In genomic region chr17:44948315-44948795, GRCh38 we compare ENCODE assay signal across 8 cellular contexts. TPM values are rescaled to one million over a fixed set of nuclear protein-coding genes. Genes with fewer than 3 reads are reported as not detected.
DNase-seq lines count a peak whose midpoint lies in the region; ATAC-seq and TF ChIP-seq lines count a peak whose summit lies in the region.

No MANE protein-coding gene starts in this region.

- intact Hi-C loops in left ventricle myocardium inferior (cut with micrococcal nuclease) (no loop called here), left ventricle myocardium superior (cut with micrococcal nuclease) (no loop called here), aorta (cut with DNase I) (no loop called here)

- H3K27me3 ChIP-seq in left ventricle myocardium inferior (ENCODE audit: low read depth) (no peaks in the 10 kb centered on the region), aorta (ENCODE audit: control insufficient read depth in 1 of 2, insufficient read depth in 2 of 2, low read length in 1 of 2) (no peaks in the 10 kb centered on the region)

- H3K9me3 Mint-ChIP-seq in brain = no peaks in the 10 kb centered on the region
- H3K9me3 Mint-ChIP-seq in mesothelial cell of epicardium = no peaks in the 10 kb centered on the region

- no peaks in the 10 kb centered on the region for H3K9me3 ChIP-seq in left ventricle myocardium inferior (replicated peaks)
- no peaks in the 10 kb centered on the region for H3K9me3 ChIP-seq in aorta (ENCODE audit: control insufficient read depth, low read length)

- H3K4me1 Mint-ChIP-seq in brain (peaks cover 28% of the 10 kb centered on the region), mesothelial cell of epicardium (peaks cover 13% of the 10 kb centered on the region)

- H3K4me3 Mint-ChIP-seq in brain (peak overlapping the region; percentile 95 to 99 (median 98)), mesothelial cell of epicardium (peak overlapping the region; percentile 95)

- 56 to 64% methylated on average over 7 of the region's 7 CpGs for WGBS in aorta, 2 donors

- H3K27me3 Mint-ChIP-seq in brain (peaks cover 25% of the 10 kb centered on the region), mesothelial cell of epicardium (ENCODE audit: low read depth) (no peaks in the 10 kb centered on the region)

- H3K27ac Mint-ChIP-seq in brain = peak overlapping the region in 4 of 5 experiments; percentile 97 to 98 (median 98)
- H3K27ac Mint-ChIP-seq in mesothelial cell of epicardium = no peak overlapping the region

- peaks cover 15% of the 10 kb centered on the region for H3K4me1 ChIP-seq in left ventricle myocardium inferior
- no peaks in the 10 kb centered on the region for H3K4me1 ChIP-seq in aorta (ENCODE audit: control insufficient read depth in 1 of 2, insufficient read depth in 2 of 2, low read length in 2 of 2)

- no peak for ATAC-seq in left ventricle myocardium superior
- no peak for ATAC-seq in aorta (ENCODE audit: low FRiP score)
- no peak for ATAC-seq in omental fat pad (ENCODE audit: low FRiP score)
- no peak for ATAC-seq in HG02763 (IDR thresholded peaks at IDR 0.05; ENCODE audit: unreplicated experiment)

- H3K36me3 Mint-ChIP-seq in brain = peaks cover 11% of the 10 kb centered on the region
- H3K36me3 Mint-ChIP-seq in mesothelial cell of epicardium = peaks cover 3% of the 10 kb centered on the region

- H3K36me3 ChIP-seq in left ventricle myocardium inferior = no peaks in the 10 kb centered on the region
- no peaks in the 10 kb centered on the region for H3K36me3 ChIP-seq in aorta (ENCODE audit: control insufficient read depth in 1 of 2, insufficient read depth in 2 of 2, low read length in 1 of 2)

- DNase-seq in left ventricle myocardium inferior = no peak
- DNase-seq in left ventricle myocardium superior = no peak
- DNase-seq in mesothelial cell of epicardium (ENCODE audit: low spot score in 2 of 2, unreplicated experiment in 2 of 2) = no peak
- no peak for DNase-seq in aorta
- DNase-seq in omental fat pad (ENCODE audit: low spot score) = no peak
- DNase-seq in C1 segment of cervical spinal cord (lab: John Stamatoyannopoulos, UW) = no peak

- TF ChIP-seq CTCF in left ventricle myocardium inferior (IDR thresholded peaks at IDR 0.05; ENCODE audit: borderline replicate concordance) (no peak), brain (conservative IDR thresholded peaks at IDR 0.05) (no peak), mesothelial cell of epicardium (IDR thresholded peaks at IDR 0.05; ENCODE audit: unreplicated experiment) (no peak), omental fat pad (IDR thresholded peaks at IDR 0.05) (no peak)

- H3K4me3 ChIP-seq in left ventricle myocardium inferior (peak overlapping the region; percentile 69), aorta (ENCODE audit: low read length in 2 of 2) (peak overlapping the region; percentile 27 to 37)

- H3K27ac ChIP-seq in left ventricle myocardium inferior (replicated peaks) = no peak overlapping the region
- H3K27ac ChIP-seq in aorta (ENCODE audit: low read depth in 1 of 2, low read length in 2 of 2) = no peak overlapping the region

RNA-seq across cellular contexts. Expression of gene KIF18B, which starts 0.8 kb away (rescaled TPM):
- 0.49 TPM for total RNA-seq in left ventricle myocardium inferior
- total RNA-seq in left ventricle myocardium superior = 3.2 TPM
- polyA plus RNA-seq in brain (ENCODE audit: insufficient read depth, low read depth, low replicate concordance) = 10.9 TPM
- total RNA-seq in mesothelial cell of epicardium = 19.0 to 20.2 TPM (median 19.2 TPM) in 3 replicates
- total RNA-seq in aorta = 1 to 10 TPM in 1 of 2 donors, under 1 TPM in 1; 0.16 to 1.7 TPM
- polyA plus RNA-seq in aorta = under 1 TPM in 1 of 2 donors, not detected in 1; 0.05 TPM
- total RNA-seq in omental fat pad = under 1 TPM in 1 of 4 donors, not detected in 3; 0.72 TPM

RNA-seq across cellular contexts. Expression of gene C1QL1, which starts 19.7 kb away (rescaled TPM):
- total RNA-seq in left ventricle myocardium inferior (0.74 TPM), left ventricle myocardium superior (15.2 TPM), mesothelial cell of epicardium (2.2 to 3.1 TPM (median 3.0 TPM) in 3 replicates), aorta (1 to 10 TPM in 1 of 2 donors, not detected in 1; 1.3 TPM), omental fat pad (10 to 100 TPM in 2 of 4 donors, 1 to 10 TPM in 1, not detected in 1; 9.2 to 24.2 (median 10.4) TPM)
- polyA plus RNA-seq in brain (ENCODE audit: insufficient read depth, low read depth, low replicate concordance) (47.6 TPM), aorta (not detected)

RNA-seq across cellular contexts. Expression of gene GFAP, which starts 33.1 kb away (rescaled TPM):
- total RNA-seq in left ventricle myocardium inferior = 4.1 TPM
- total RNA-seq in left ventricle myocardium superior = 4.2 TPM
- 4,939 TPM for polyA plus RNA-seq in brain (ENCODE audit: insufficient read depth, low read depth, low replicate concordance)
- total RNA-seq in mesothelial cell of epicardium = not detected in 3 replicates
- 10 to 100 TPM in 1 of 2 donors, 1 to 10 TPM in 1; 2.3 to 17.6 TPM for total RNA-seq in aorta
- polyA plus RNA-seq in aorta = 1 to 10 TPM; 1.4 to 7.9 TPM
- total RNA-seq in omental fat pad = 1 to 10 TPM; 1.4 to 4.1 (median 2.9) TPM

RNA-seq across cellular contexts. Expression of gene EFTUD2, which starts 49.1 kb away (rescaled TPM):
- 62.0 TPM for total RNA-seq in left ventricle myocardium inferior
- total RNA-seq in left ventricle myocardium superior = 54.4 TPM
- polyA plus RNA-seq in brain (ENCODE audit: insufficient read depth, low read depth, low replicate concordance) = 95.8 TPM
- 133 to 145 TPM (median 134 TPM) in 3 replicates for total RNA-seq in mesothelial cell of epicardium
- total RNA-seq in aorta = 10 to 100 TPM; 64.4 to 78.6 TPM
- 10 to 100 TPM; 17.8 to 37.7 TPM for polyA plus RNA-seq in aorta
- 100 to 1,000 TPM in 1 of 4 donors, 10 to 100 TPM in 3; 62.5 to 131 (median 75.0) TPM for total RNA-seq in omental fat pad
